Comparison of ENCODE assay signal across 17 cellular contexts in the genomic region with DNA sequence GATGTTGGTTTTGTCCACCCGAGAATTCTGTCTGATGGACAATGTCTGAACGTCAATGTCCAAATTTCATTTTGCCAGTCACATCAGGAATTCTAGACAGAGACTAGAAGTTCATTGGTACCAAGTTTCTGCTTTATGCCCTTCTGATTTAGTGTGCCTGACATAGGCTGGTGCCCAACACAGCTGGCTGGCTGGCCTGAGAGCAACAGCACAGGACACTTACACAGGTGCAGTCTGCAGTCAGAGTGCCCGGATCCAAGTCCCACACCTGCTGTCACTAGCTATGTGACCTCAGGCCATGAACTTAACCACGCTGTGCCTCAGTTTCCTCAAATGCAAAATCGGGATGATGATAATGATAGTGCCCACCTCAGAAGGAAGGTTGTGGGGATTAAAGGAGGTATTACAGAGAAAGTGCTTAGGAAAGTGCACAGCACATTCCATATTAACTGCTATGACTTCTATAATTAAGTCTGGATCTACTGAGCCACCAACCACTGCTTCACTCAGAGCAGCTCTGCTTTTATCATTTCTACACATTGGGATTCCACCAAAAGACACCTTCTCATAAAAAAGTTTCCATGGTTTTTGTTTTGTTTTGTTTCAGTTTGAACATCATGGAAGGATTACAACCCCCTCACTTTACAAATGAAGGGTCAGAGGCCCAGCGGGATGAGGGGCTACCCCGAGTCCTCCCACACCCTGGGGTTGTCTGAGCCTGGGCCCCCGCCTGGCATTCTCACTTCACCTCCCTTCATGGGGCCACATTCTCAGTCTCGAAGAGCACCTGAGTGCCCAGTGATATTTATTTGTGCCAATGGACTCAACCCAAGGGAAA.
A peak's percentile ranks its signal among the peaks of the same experiment; 100 is the strongest.
DNase-seq lines count a peak whose midpoint lies in the region; ATAC-seq, FAIRE-seq and TF ChIP-seq lines count a peak whose summit lies in the region.
"Had no signal": no experiment of that assay in that cellular context is flagged by ENCODE, and none has a peak within 500 bp of the region (broad histone marks: within the 10 kb centered on the region; RNA-seq: fewer than 3 reads in every experiment).

No MANE protein-coding gene starts in this region.

- intact Hi-C loops in activated T-helper 1 cell treated with anti-CD3 and anti-CD28 coated beads, Interleukin-12 subunit alpha, Interleukin-12 subunit beta, Interleukin-2, Interleukin-4 antibody, amounts not matched to agents 30 ng/mL and 10 ng/mL and 1 ng/mL, durations not matched to agents 14 hours and 24 hours and 36 hours (cut with micrococcal nuclease): loop anchor here (1.0 to 5.0 kb wide), 16 partner anchors 27 to 680 kb away; a partner anchor contains a TSS

- TF ChIP-seq CTCF in mesothelial cell of epicardium (IDR thresholded peaks at IDR 0.05; ENCODE audit: unreplicated experiment): no peak

- peaks cover 31% of the 10 kb centered on the region for H3K36me3 Mint-ChIP-seq in activated T-helper 1 cell treated with anti-CD3 and anti-CD28 coated beads, Interleukin-12 subunit alpha, Interleukin-12 subunit beta, Interleukin-2, Interleukin-4 antibody, amounts not matched to agents 30 ng/mL and 10 ng/mL and 1 ng/mL, durations not matched to agents 14 hours and 24 hours and 36 hours (ENCODE audit: low read depth)
- H3K36me3 Mint-ChIP-seq in mesothelial cell of epicardium: peaks cover 5% of the 10 kb centered on the region
- H3K36me3 Mint-ChIP-seq: natural killer cell had no signal

- ATAC-seq in HG03354 (IDR thresholded peaks at IDR 0.05; ENCODE audit: poor library complexity, severe bottlenecking, unreplicated experiment): peak; percentile 53
- ATAC-seq: heart right ventricle, left colon, natural killer cell had no signal

- peak; percentile 88 for FAIRE-seq in GM12892 (lab: Jason Lieb, UNC)
- FAIRE-seq: endothelial cell of umbilical vein had no signal

- TF ChIP-seq POLR2A in GM12892 (IDR thresholded peaks at IDR 0.05; ENCODE audit: low read depth, low read length): no peak

- H3K27ac Mint-ChIP-seq in activated T-helper 1 cell treated with anti-CD3 and anti-CD28 coated beads, Interleukin-12 subunit alpha, Interleukin-12 subunit beta, Interleukin-2, Interleukin-4 antibody, amounts not matched to agents 30 ng/mL and 10 ng/mL and 1 ng/mL, durations not matched to agents 14 hours and 24 hours and 36 hours: peak overlapping the region; percentile 93
- no peak overlapping the region for H3K27ac Mint-ChIP-seq in mesothelial cell of epicardium
- H3K27ac Mint-ChIP-seq: natural killer cell had no signal

- H3K9me3 Mint-ChIP-seq in activated T-helper 1 cell treated with anti-CD3 and anti-CD28 coated beads, Interleukin-12 subunit alpha, Interleukin-12 subunit beta, Interleukin-2, Interleukin-4 antibody, amounts not matched to agents 30 ng/mL and 10 ng/mL and 1 ng/mL, durations not matched to agents 14 hours and 24 hours and 36 hours: peaks cover 14% of the 10 kb centered on the region
- H3K9me3 Mint-ChIP-seq in mesothelial cell of epicardium: peaks cover 6% of the 10 kb centered on the region

- peak overlapping the region; percentile 8 for H3K4me3 Mint-ChIP-seq in activated T-helper 1 cell treated with anti-CD3 and anti-CD28 coated beads, Interleukin-12 subunit alpha, Interleukin-12 subunit beta, Interleukin-2, Interleukin-4 antibody, amounts not matched to agents 30 ng/mL and 10 ng/mL and 1 ng/mL, durations not matched to agents 14 hours and 24 hours and 36 hours
- H3K4me3 Mint-ChIP-seq in mesothelial cell of epicardium: no peak overlapping the region
- H3K4me3 Mint-ChIP-seq: natural killer cell had no signal

- H3K4me1 Mint-ChIP-seq in activated T-helper 1 cell treated with anti-CD3 and anti-CD28 coated beads, Interleukin-12 subunit alpha, Interleukin-12 subunit beta, Interleukin-2, Interleukin-4 antibody, amounts not matched to agents 30 ng/mL and 10 ng/mL and 1 ng/mL, durations not matched to agents 14 hours and 24 hours and 36 hours (ENCODE audit: low read depth): peaks cover 81% of the 10 kb centered on the region
- no peaks in the 10 kb centered on the region for H3K4me1 Mint-ChIP-seq in mesothelial cell of epicardium

- no peaks in the 10 kb centered on the region for H3K27me3 Mint-ChIP-seq in activated T-helper 1 cell treated with anti-CD3 and anti-CD28 coated beads, Interleukin-12 subunit alpha, Interleukin-12 subunit beta, Interleukin-2, Interleukin-4 antibody, amounts not matched to agents 30 ng/mL and 10 ng/mL and 1 ng/mL, durations not matched to agents 14 hours and 24 hours and 36 hours (ENCODE audit: insufficient read depth)
- H3K27me3 Mint-ChIP-seq in mesothelial cell of epicardium (ENCODE audit: low read depth): no peaks in the 10 kb centered on the region

- DNase-seq in GM12892 (ENCODE audit: insufficient read length) (no peak), mesothelial cell of epicardium (ENCODE audit: low spot score in 2 of 2, unreplicated experiment in 2 of 2) (no peak), ureter (ENCODE audit: low spot score) (no peak), DMS153 treated with DMSO at 0.1 percent for 48 hours (lab: John Stamatoyannopoulos, UW; ENCODE audit: unreplicated experiment) (no peak), glomerular visceral epithelial cell (ENCODE audit: extremely low spot score) (no peak)
- DNase-seq in activated T-helper 1 cell treated with anti-CD3 and anti-CD28 coated beads, Interleukin-12 subunit alpha, Interleukin-12 subunit beta, Interleukin-2, Interleukin-4 antibody, amounts not matched to agents 30 ng/mL and 10 ng/mL and 1 ng/mL, durations not matched to agents 14 hours and 24 hours and 36 hours (ENCODE audit: low spot score): no peak
- peak; percentile 60 for DNase-seq in stimulated activated CD4-positive, alpha-beta T cell treated with anti-CD3 and anti-CD28 coated beads, Interleukin-4, amount 100 ng/mL, for 24 hours
- DNase-seq: CD8-positive, alpha-beta memory T cell; GM23248; heart right ventricle; left colon; natural killer cell; NCI-H1694; sigmoid colon; stomach had no signal
